8 cellular contexts compared by ENCODE assay signal in genomic region chr1:246002725-246003441, GRCh38.
A peak's percentile ranks its signal among the peaks of the same experiment; 100 is the strongest.
DNase-seq lines count a peak whose midpoint lies in the region; ATAC-seq and TF ChIP-seq lines count a peak whose summit lies in the region.

No MANE protein-coding gene starts in this region.

- WGBS in ovary, 3 donors, result 83 to 88% (median 84%) methylated on average over 23 of the region's 23 CpGs

- H3K27ac ChIP-seq in ovary, result no peak overlapping the region
- H3K27ac ChIP-seq in tibial artery, result no peak overlapping the region

- TF ChIP-seq CTCF in ovary (IDR thresholded peaks at IDR 0.05), result peak; percentile 32 to 68 (median 65)
- TF ChIP-seq CTCF in tibial artery (IDR thresholded peaks at IDR 0.05), result peak; percentile 54 to 55

- no peak for TF ChIP-seq EP300 in ovary (IDR thresholded peaks at IDR 0.05)

- no peaks in the 10 kb centered on the region for H3K4me1 ChIP-seq in ovary (ENCODE audit: insufficient read depth)
- H3K4me1 ChIP-seq in tibial artery, result peaks cover 0 to 3% (median 0%) of the 10 kb centered on the region in 4 donors

- intact Hi-C loops in ovary (cut with DNase I), result loop anchor here in 3 of 4 donors (5.0 to 10.0 kb wide), 2 partner anchors 846 to 848 kb away; partner anchors contain the start of gene KIF26B (in 2 of the 3)
- intact Hi-C loops in tibial artery (cut with DNase I; ENCODE audit: low total_unique reads), result loop anchor here (10.0 kb wide), 1 partner anchor 848 kb away; the partner anchor contains the start of gene KIF26B

- H3K27me3 ChIP-seq in ovary, result no peaks in the 10 kb centered on the region
- H3K27me3 ChIP-seq in tibial artery, result no peaks in the 10 kb centered on the region

- H3K36me3 ChIP-seq in ovary (no peaks in the 10 kb centered on the region), tibial artery (no peaks in the 10 kb centered on the region)

- peak; percentile 75 for ATAC-seq in GM21717 (IDR thresholded peaks at IDR 0.05; ENCODE audit: unreplicated experiment)

- H3K4me3 ChIP-seq in ovary (no peak overlapping the region), tibial artery (no peak overlapping the region)

- H3K9me3 ChIP-seq in ovary (no peaks in the 10 kb centered on the region), tibial artery (no peaks in the 10 kb centered on the region)

- no peak for TF ChIP-seq POLR2A in ovary (IDR thresholded peaks at IDR 0.05)

- in situ Hi-C loops in SK-MEL-5 (cut with HindIII; ENCODE audit: low pct_unique_long_range_greater_than_20kb, low sequenced_read_pairs), result no loop called here

- peak; percentile 85 for DNase-seq in D341Med (ENCODE audit: low spot score)
- peak; percentile 83 for DNase-seq in NAMALWA (ENCODE audit: low spot score)
- DNase-seq in SK-MEL-5 (ENCODE audit: low read depth, low spot score), result peak; percentile 86
- peak; percentile 69 for DNase-seq in activated gamma-delta T cell treated with anti-CD3 and anti-CD28 coated beads, Interleukin-2, amount 50 U/mL, for 16 hours (ENCODE audit: low read depth)
- peak; percentile 72 for DNase-seq in germinal center (ENCODE audit: low spot score)
- peak; percentile 71 to 89 (median 81) for DNase-seq in ovary
- DNase-seq in tibial artery, result peak; percentile 81 to 86
